In the genomic region with DNA sequence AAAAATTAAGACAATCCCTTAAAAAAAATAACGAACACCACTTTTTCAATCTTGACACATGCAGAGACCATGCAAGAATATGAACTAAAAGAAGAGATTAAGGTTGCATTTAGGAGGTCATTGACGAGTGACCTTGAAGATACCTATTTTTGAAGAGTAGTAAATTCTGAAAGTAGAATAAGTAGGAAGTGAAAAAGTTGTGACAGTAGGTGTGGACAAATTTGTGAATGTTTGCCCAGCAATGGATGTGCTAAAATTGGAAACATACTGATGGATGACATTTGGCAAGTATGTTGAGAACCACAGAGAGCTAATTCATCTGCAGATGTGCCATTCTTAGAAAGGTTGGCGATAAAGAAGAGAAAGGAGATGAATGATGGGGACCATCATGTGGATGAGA, we compare ENCODE assay signal across 15 cellular contexts.
"Had no signal": no experiment of that assay in that cellular context is flagged by ENCODE, and none has a peak within 500 bp of the region (broad histone marks: within the 10 kb centered on the region; RNA-seq: fewer than 3 reads in every experiment).

No MANE protein-coding gene starts in this region.

- DNase-seq: activated CD4-positive, alpha-beta T cell treated with anti-CD3 and anti-CD28 coated beads, Interleukin-2, amount 50 U/mL, for 1 hour; activated naive CD4-positive, alpha-beta T cell treated with anti-CD3 and anti-CD28 coated beads, Interleukin-2, amount 10 ng/mL, durations not matched to agents 7 days and 5 days; central memory CD4-positive, alpha-beta T cell; effector memory CD4-positive, alpha-beta T cell; gastrocnemius medialis; heart right ventricle; left lung; mesenchymal stem cell; psoas muscle; right lobe of liver; spleen; stimulated activated CD4-positive, alpha-beta T cell treated with anti-CD3 and anti-CD28 coated beads, Interleukin-1b, Interleukin-23, amount 100 ng/mL, for 48 hours; stimulated activated naive CD4-positive, alpha-beta T cell; substantia nigra had no signal

- FAIRE-seq: keratinocyte had no signal

- ATAC-seq: gastrocnemius medialis, heart right ventricle, left lung, psoas muscle, right lobe of liver had no signal
